Comparison of ENCODE assay signal across 8 cellular contexts in the genomic region with DNA sequence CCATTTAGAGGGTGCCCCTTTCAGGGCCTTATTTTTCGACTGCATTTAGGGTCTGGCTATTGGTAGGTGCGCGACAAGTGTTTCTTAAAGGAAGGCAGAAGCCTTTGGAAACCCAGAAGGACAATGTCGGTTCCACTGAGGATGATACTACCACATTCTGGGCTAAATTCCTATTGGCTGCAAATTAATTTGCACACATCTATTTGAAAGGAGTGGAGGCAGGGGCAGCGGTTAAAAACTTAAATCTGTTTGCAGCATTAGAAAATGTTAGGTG. TPM values are rescaled to one million over a fixed set of nuclear protein-coding genes. Genes with fewer than 3 reads are reported as not detected.
DNase-seq lines count a peak whose midpoint lies in the region; ATAC-seq, FAIRE-seq and TF ChIP-seq lines count a peak whose summit lies in the region.

No MANE protein-coding gene starts in this region.

- no peaks in the 10 kb centered on the region for H3K36me3 ChIP-seq in HEK293 (ENCODE audit: control insufficient read depth in 2 of 2, insufficient read depth in 1 of 2, low read length in 2 of 2)

- POLR2A ChIA-PET in HEK293 (lab: Yijun Ruan, JAX) = interaction anchor here (0.7 to 1.7 kb wide), 2 partner anchors 16 to 18 kb away, joined by 5 to 9 read pairs; a partner anchor contains a TSS
- POLR2A ChIA-PET in activated naive CD8-positive, alpha-beta T cell treated with anti-CD3 and anti-CD28 coated beads, Interleukin-2, amount 10 ng/mL, durations not matched to agents 7 days and 5 days (lab: Charles Lee) = interaction anchor here (0.7 to 3.0 kb wide), 2 partner anchors 18 to 39 kb away, joined by 4 to 14 read pairs; a partner anchor contains a TSS

- CTCF ChIA-PET in HEK293 (lab: Yijun Ruan, JAX) = no interaction called here

- FAIRE-seq in GM12892 (lab: Jason Lieb, UNC) = no peak

- H3K9me3 Mint-ChIP-seq in activated naive CD8-positive, alpha-beta T cell treated with anti-CD3 and anti-CD28 coated beads, Interleukin-2, amount 10 ng/mL, durations not matched to agents 7 days and 5 days = no peaks in the 10 kb centered on the region
- H3K9me3 Mint-ChIP-seq in immature natural killer cell = no peaks in the 10 kb centered on the region
- no peaks in the 10 kb centered on the region for H3K9me3 Mint-ChIP-seq in stimulated activated effector memory CD8-positive, alpha-beta T cell treated with anti-CD3 and anti-CD28 coated beads, Interleukin-12 subunit alpha, Interleukin-12 subunit beta, amount 100 ng/mL, for 72 hours

- peak overlapping the region; percentile 18 for H3K27ac Mint-ChIP-seq in activated naive CD8-positive, alpha-beta T cell treated with anti-CD3 and anti-CD28 coated beads, Interleukin-2, amount 10 ng/mL, durations not matched to agents 7 days and 5 days
- peak overlapping the region; percentile 54 to 89 (median 76) for H3K27ac Mint-ChIP-seq in immature natural killer cell
- peak overlapping the region; percentile 51 for H3K27ac Mint-ChIP-seq in stimulated activated effector memory CD8-positive, alpha-beta T cell treated with anti-CD3 and anti-CD28 coated beads, Interleukin-12 subunit alpha, Interleukin-12 subunit beta, amount 100 ng/mL, for 72 hours

- DNase-seq in activated naive CD8-positive, alpha-beta T cell treated with anti-CD3 and anti-CD28 coated beads, Interleukin-2, amount 10 ng/mL, durations not matched to agents 7 days and 5 days = no peak
- DNase-seq in immature natural killer cell (no peak), NCI-H2029 (lab: John Stamatoyannopoulos, UW) (no peak), NCI-H1436 treated with DMSO at 0.1 percent for 48 hours (lab: John Stamatoyannopoulos, UW) (no peak), GM12892 (ENCODE audit: insufficient read length) (no peak), NCI-H226 (no peak)
- DNase-seq in stimulated activated effector memory CD8-positive, alpha-beta T cell treated with anti-CD3 and anti-CD28 coated beads, Interleukin-12 subunit alpha, Interleukin-12 subunit beta, amount 100 ng/mL, for 72 hours (ENCODE audit: low spot score in 2 of 2) = peak in 1 of 2 donors; percentile 53

- H3K9me3 ChIP-seq in HEK293 (ENCODE audit: control insufficient read depth, insufficient read depth, low read depth, low read length) = no peaks in the 10 kb centered on the region

- H3K27me3 Mint-ChIP-seq in activated naive CD8-positive, alpha-beta T cell treated with anti-CD3 and anti-CD28 coated beads, Interleukin-2, amount 10 ng/mL, durations not matched to agents 7 days and 5 days = no peaks in the 10 kb centered on the region
- peaks cover 2 to 13% (median 10%) of the 10 kb centered on the region in 3 donors for H3K27me3 Mint-ChIP-seq in immature natural killer cell (ENCODE audit: low read depth in 3 of 3)

- ATAC-seq in activated naive CD8-positive, alpha-beta T cell treated with anti-CD3 and anti-CD28 coated beads, Interleukin-2, amount 10 ng/mL, durations not matched to agents 7 days and 5 days (ENCODE audit: low read depth) = no peak
- ATAC-seq in stimulated activated effector memory CD8-positive, alpha-beta T cell treated with anti-CD3 and anti-CD28 coated beads, Interleukin-12 subunit alpha, Interleukin-12 subunit beta, amount 100 ng/mL, for 72 hours = no peak

- H3K36me3 Mint-ChIP-seq in activated naive CD8-positive, alpha-beta T cell treated with anti-CD3 and anti-CD28 coated beads, Interleukin-2, amount 10 ng/mL, durations not matched to agents 7 days and 5 days = peaks cover 4% of the 10 kb centered on the region
- H3K36me3 Mint-ChIP-seq in immature natural killer cell = no peaks in the 10 kb centered on the region
- no peaks in the 10 kb centered on the region for H3K36me3 Mint-ChIP-seq in stimulated activated effector memory CD8-positive, alpha-beta T cell treated with anti-CD3 and anti-CD28 coated beads, Interleukin-12 subunit alpha, Interleukin-12 subunit beta, amount 100 ng/mL, for 72 hours

- H3K27ac ChIP-seq in HEK293 (ENCODE audit: extremely low read depth, low read depth, low read length) = peak overlapping the region; percentile 92

- H3K4me3 ChIP-seq in HEK293 (ENCODE audit: low read depth, low read length) = peak overlapping the region; percentile 81

- peaks cover 15% of the 10 kb centered on the region for H3K4me1 Mint-ChIP-seq in activated naive CD8-positive, alpha-beta T cell treated with anti-CD3 and anti-CD28 coated beads, Interleukin-2, amount 10 ng/mL, durations not matched to agents 7 days and 5 days
- peaks cover 17 to 21% of the 10 kb centered on the region in 2 donors for H3K4me1 Mint-ChIP-seq in immature natural killer cell
- H3K4me1 Mint-ChIP-seq in stimulated activated effector memory CD8-positive, alpha-beta T cell treated with anti-CD3 and anti-CD28 coated beads, Interleukin-12 subunit alpha, Interleukin-12 subunit beta, amount 100 ng/mL, for 72 hours = peaks cover 33% of the 10 kb centered on the region

- H3K4me1 ChIP-seq in HEK293 (ENCODE audit: control insufficient read depth, insufficient read depth, low read length) = peaks cover 6% of the 10 kb centered on the region

- TF ChIP-seq POLR2A in GM12892 (IDR thresholded peaks at IDR 0.05; ENCODE audit: low read depth, low read length) = no peak

- H3K4me3 Mint-ChIP-seq in activated naive CD8-positive, alpha-beta T cell treated with anti-CD3 and anti-CD28 coated beads, Interleukin-2, amount 10 ng/mL, durations not matched to agents 7 days and 5 days = peak overlapping the region; percentile 66
- peak overlapping the region; percentile 77 to 87 (median 83) for H3K4me3 Mint-ChIP-seq in immature natural killer cell
- peak overlapping the region; percentile 82 for H3K4me3 Mint-ChIP-seq in stimulated activated effector memory CD8-positive, alpha-beta T cell treated with anti-CD3 and anti-CD28 coated beads, Interleukin-12 subunit alpha, Interleukin-12 subunit beta, amount 100 ng/mL, for 72 hours

- no peak for TF ChIP-seq CTCF in HEK293 (tag by site-specific recombination; IDR thresholded peaks at IDR 0.05)

TF ChIP-seq in HEK293, 187 proteins besides CTCF, POLR2A, EP300 and RAD21:
- TF ChIP-seq, protein P1, sequence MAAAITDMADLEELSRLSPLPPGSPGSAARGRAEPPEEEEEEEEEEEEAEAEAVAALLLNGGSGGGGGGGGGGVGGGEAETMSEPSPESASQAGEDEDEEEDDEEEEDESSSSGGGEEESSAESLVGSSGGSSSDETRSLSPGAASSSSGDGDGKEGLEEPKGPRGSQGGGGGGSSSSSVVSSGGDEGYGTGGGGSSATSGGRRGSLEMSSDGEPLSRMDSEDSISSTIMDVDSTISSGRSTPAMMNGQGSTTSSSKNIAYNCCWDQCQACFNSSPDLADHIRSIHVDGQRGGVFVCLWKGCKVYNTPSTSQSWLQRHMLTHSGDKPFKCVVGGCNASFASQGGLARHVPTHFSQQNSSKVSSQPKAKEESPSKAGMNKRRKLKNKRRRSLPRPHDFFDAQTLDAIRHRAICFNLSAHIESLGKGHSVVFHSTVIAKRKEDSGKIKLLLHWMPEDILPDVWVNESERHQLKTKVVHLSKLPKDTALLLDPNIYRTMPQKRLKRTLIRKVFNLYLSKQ (tag by site-specific recombination; IDR thresholded peaks at IDR 0.05; ENCODE audit: borderline replicate concordance) = no peak
- TF ChIP-seq ZNF335 (tag by site-specific recombination; conservative IDR thresholded peaks at IDR 0.05) (peak; percentile 91), SCRT2 (tag by site-specific recombination; IDR thresholded peaks at IDR 0.05) (peak; percentile 81), SCRT1 (tag by site-specific recombination; IDR thresholded peaks at IDR 0.05; ENCODE audit: borderline replicate concordance) (0 out of 2 replicates have a peak, but pooled peaks have one; percentile 18)

RNA-seq across cellular contexts. Expression of a gene that starts 1.1 kb away (rescaled TPM):
- 10 to 100 TPM; 24.5 to 27.2 TPM for total RNA-seq in activated naive CD8-positive, alpha-beta T cell treated with anti-CD3 and anti-CD28 coated beads, Interleukin-2, amount 10 ng/mL, durations not matched to agents 7 days and 5 days
- polyA plus RNA-seq in immature natural killer cell = 1 to 10 TPM; 2.9 to 7.2 (median 5.9) TPM
- polyA plus RNA-seq in GM12892 (2012; ENCODE audit: missing spikeins) = 3.6 TPM

RNA-seq across cellular contexts. Expression of a gene that starts 18.4 kb away (rescaled TPM):
- 10 to 100 TPM; 37.7 to 43.8 TPM for total RNA-seq in activated naive CD8-positive, alpha-beta T cell treated with anti-CD3 and anti-CD28 coated beads, Interleukin-2, amount 10 ng/mL, durations not matched to agents 7 days and 5 days
- polyA plus RNA-seq in immature natural killer cell = 10 to 100 TPM; 38.8 to 47.0 (median 46.9) TPM
- polyA plus RNA-seq in GM12892 (2012; ENCODE audit: missing spikeins) = 40.0 TPM

Comparison
In these comparisons a context has a peak if more than half of its experiments do, and no peak if none do; other contexts are left out.
1. H3K27ac Mint-ChIP-seq: peak in every context shown above with its lines; median percentile 76 in immature natural killer cell; 51 in stimulated activated effector memory CD8-positive, alpha-beta T cell treated with anti-CD3 and anti-CD28 coated beads, Interleukin-12 subunit alpha, Interleukin-12 subunit beta, amount 100 ng/mL, for 72 hours; 18 in activated naive CD8-positive, alpha-beta T cell treated with anti-CD3 and anti-CD28 coated beads, Interleukin-2, amount 10 ng/mL, durations not matched to agents 7 days and 5 days.